2 cellular contexts compared by ENCODE assay signal in the genomic region with DNA sequence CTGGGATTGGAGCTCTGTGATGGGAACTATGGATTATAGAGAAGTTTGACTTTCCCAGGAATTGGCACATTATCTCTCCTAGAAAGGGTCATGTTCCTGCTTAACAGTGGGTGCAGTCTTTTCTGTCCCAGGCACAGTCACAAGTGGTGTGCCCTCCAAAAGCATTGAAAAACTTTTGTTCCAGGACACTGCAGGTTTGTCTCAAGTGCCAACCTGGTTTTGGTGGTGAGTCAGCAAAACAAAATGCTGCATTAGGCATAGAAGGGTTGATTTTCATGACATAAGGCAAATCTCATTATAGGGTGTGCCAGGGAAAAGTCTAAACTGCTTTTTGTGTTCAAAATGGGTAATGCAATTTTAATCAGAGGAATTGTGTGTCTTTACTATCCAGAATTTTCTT.
A peak's percentile ranks its signal among the peaks of the same experiment; 100 is the strongest.
TF ChIP-seq lines count a peak whose summit lies in the region.

No MANE protein-coding gene starts in this region.

TF ChIP-seq in A549, 52 proteins besides CTCF, POLR2A, EP300 and RAD21 (continued from another document):
- TF ChIP-seq BCL3 (IDR thresholded peaks at IDR 0.05) (0 out of 3 replicates have a peak, but pooled peaks have one; percentile 15), ZC3H11A (IDR thresholded peaks at IDR 0.05) (0 out of 2 replicates have a peak, but pooled peaks have one; percentile 3), CHD4 (IDR thresholded peaks at IDR 0.05; ENCODE audit: borderline replicate concordance) (no peak), USF2 (IDR thresholded peaks at IDR 0.05) (no peak), MAFK (IDR thresholded peaks at IDR 0.05; ENCODE audit: partially characterized antibody) (peak; percentile 89)

TF ChIP-seq in HEK293, 187 proteins besides CTCF, POLR2A, EP300 and RAD21 (continued from another document):
- TF ChIP-seq, protein P1, sequence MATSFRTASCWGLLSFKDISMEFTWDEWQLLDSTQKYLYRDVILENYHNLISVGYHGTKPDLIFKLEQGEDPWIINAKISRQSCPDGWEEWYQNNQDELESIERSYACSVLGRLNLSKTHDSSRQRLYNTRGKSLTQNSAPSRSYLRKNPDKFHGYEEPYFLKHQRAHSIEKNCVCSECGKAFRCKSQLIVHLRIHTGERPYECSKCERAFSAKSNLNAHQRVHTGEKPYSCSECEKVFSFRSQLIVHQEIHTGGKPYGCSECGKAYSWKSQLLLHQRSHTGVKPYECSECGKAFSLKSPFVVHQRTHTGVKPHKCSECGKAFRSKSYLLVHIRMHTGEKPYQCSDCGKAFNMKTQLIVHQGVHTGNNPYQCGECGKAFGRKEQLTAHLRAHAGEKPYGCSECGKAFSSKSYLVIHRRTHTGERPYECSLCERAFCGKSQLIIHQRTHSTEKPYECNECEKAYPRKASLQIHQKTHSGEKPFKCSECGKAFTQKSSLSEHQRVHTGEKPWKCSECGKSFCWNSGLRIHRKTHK (tag by site-specific recombination; IDR thresholded peaks at IDR 0.05): no peak
- no peak for TF ChIP-seq ZFP69B (tag by site-specific recombination; IDR thresholded peaks at IDR 0.05)
- TF ChIP-seq ZNF423 (tag by site-specific recombination; IDR thresholded peaks at IDR 0.05): no peak
- TF ChIP-seq, protein P2, sequence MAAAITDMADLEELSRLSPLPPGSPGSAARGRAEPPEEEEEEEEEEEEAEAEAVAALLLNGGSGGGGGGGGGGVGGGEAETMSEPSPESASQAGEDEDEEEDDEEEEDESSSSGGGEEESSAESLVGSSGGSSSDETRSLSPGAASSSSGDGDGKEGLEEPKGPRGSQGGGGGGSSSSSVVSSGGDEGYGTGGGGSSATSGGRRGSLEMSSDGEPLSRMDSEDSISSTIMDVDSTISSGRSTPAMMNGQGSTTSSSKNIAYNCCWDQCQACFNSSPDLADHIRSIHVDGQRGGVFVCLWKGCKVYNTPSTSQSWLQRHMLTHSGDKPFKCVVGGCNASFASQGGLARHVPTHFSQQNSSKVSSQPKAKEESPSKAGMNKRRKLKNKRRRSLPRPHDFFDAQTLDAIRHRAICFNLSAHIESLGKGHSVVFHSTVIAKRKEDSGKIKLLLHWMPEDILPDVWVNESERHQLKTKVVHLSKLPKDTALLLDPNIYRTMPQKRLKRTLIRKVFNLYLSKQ (tag by site-specific recombination; IDR thresholded peaks at IDR 0.05; ENCODE audit: borderline replicate concordance): no peak
- TF ChIP-seq ZNF366 (tag by site-specific recombination; conservative IDR thresholded peaks at IDR 0.05): no peak
- TF ChIP-seq ZNF350 (tag by site-specific recombination; IDR thresholded peaks at IDR 0.05): no peak
- no peak for TF ChIP-seq ZNF704 (tag by site-specific recombination; IDR thresholded peaks at IDR 0.05)
- TF ChIP-seq ZNF621 (tag by site-specific recombination; IDR thresholded peaks at IDR 0.05): no peak
- TF ChIP-seq ZSCAN23 (tag by site-specific recombination; IDR thresholded peaks at IDR 0.05): no peak
- no peak for TF ChIP-seq ZBTB26 (tag by site-specific recombination; optimal IDR thresholded peaks at IDR 0.05)
- peak; percentile 55; the same call in 1 of the 2 replicates for TF ChIP-seq ZNF600 (tag by site-specific recombination; IDR thresholded peaks at IDR 0.05)
